ENCODE assay signal across 6 cellular contexts in the genomic region with DNA sequence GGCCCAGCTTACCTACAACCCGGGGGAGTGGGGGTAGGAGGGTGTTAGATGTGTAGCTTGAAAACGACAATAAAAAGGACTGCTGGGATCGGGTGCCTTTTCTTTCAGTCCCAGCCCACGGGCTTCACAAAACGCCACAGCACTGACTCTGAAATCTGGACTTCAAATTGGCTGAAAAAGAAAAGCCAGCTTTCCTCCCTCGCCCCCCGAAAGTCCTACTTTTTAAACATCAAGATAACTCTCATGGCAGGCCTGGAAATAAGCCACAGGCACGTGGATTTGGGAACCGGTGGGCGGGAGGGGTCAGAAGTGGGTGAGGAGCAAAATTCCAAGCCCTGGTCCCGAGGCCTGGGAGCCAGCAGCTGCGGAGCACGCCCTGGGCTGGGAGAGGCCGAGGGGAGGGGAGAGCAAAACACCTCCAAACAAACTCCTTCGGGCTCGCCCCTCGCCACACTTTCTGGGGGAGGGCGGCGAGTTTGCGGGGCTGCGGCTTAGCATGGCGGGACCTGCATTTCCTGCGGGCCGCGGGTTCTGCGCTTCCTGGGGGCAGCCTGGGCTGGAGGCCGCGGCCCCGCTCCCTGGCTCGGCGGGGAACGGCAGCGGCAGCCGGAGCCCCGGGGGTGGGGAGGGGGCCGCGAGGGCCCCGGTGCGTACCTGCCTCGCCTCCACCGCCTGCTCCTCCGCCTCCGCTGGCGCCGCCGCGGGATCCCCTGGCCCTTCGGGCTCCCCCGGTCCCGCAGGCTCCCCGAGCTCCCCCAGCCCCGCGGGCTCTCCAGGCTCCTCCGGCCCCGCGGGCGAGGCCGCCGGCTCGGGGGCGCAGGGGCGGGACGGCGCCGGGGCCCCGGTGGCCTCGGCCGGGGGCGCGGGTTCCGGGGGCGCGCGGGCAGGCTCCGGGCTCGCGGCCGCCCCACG. TPM values are rescaled to one million over a fixed set of nuclear protein-coding genes. Genes with fewer than 3 reads are reported as not detected.
DNase-seq lines count a peak whose midpoint lies in the region; ATAC-seq and TF ChIP-seq lines count a peak whose summit lies in the region.
"Not testable (repeated sequence)": the region's sequence is repeated elsewhere in the genome, so short reads cannot be mapped to it uniquely, and the experiment has no call there.

No MANE protein-coding gene starts in this region.

- not testable (repeated sequence) for H3K27ac Mint-ChIP-seq in activated B cell treated with CpG ODN at 0.5 μM for 24 hours

- H3K36me3 Mint-ChIP-seq in activated B cell treated with CpG ODN at 0.5 μM for 24 hours (ENCODE audit: low read depth) = peaks cover 19% of the 10 kb centered on the region

- not testable (repeated sequence) for H3K27me3 Mint-ChIP-seq in activated B cell treated with CpG ODN at 0.5 μM for 24 hours

- not testable (repeated sequence) for H3K9me3 Mint-ChIP-seq in activated B cell treated with CpG ODN at 0.5 μM for 24 hours

- H3K4me3 Mint-ChIP-seq in activated B cell treated with CpG ODN at 0.5 μM for 24 hours = peak overlapping the region; percentile 57

- TF ChIP-seq CTCF in AG04450 (IDR thresholded peaks at IDR 0.05; ENCODE audit: low read depth, low read length); activated B cell treated with CpG ODN at 0.5 μM for 24 hours (IDR thresholded peaks at IDR 0.05): not testable (repeated sequence)

- peak; percentile 20 for ATAC-seq in HG03342 (IDR thresholded peaks at IDR 0.05; ENCODE audit: unreplicated experiment)
- ATAC-seq in activated B cell treated with CpG ODN at 0.5 μM for 24 hours (ENCODE audit: low read depth) = peak; percentile 18

- POLR2A ChIA-PET in AG04450 (lab: Yijun Ruan, JAX) = interaction anchor here (0.6 to 1.9 kb wide), 9 partner anchors 9 to 153 kb away, joined by 3 to 9 read pairs (median 4); no protein-coding TSS in a partner anchor
- POLR2A ChIA-PET in activated B cell treated with CpG ODN at 0.5 μM for 24 hours (lab: Charles Lee) = interaction anchor here (0.6 to 1.0 kb wide), 3 partner anchors 16 to 17 kb away, joined by 3 to 4 read pairs (median 3); no protein-coding TSS in a partner anchor

- not testable (repeated sequence) for DNase-seq in AG04450 (ENCODE audit: low read depth, low spot score)
- DNase-seq in activated B cell treated with CpG ODN at 0.5 μM for 24 hours = peak; percentile 29
- DNase-seq in dermis blood vessel endothelial cell = peak; percentile 39
- DNase-seq in islet precursor cell = peak; percentile 75
- peak; percentile 85 for DNase-seq in posterior vena cava (ENCODE audit: low spot score)

- H3K27ac ChIP-seq in AG04450 (ENCODE audit: low read depth, low read length) = peak overlapping the region; percentile 96

- H3K9me3 ChIP-seq in AG04450 (ENCODE audit: control insufficient read depth, insufficient read depth, low read length) = not testable (repeated sequence)

- not testable (repeated sequence) for H3K27me3 ChIP-seq in AG04450 (ENCODE audit: control insufficient read depth, insufficient read depth, low read length)

- peak overlapping the region; percentile 88 for H3K4me3 ChIP-seq in AG04450 (ENCODE audit: low read depth, low read length)

- peaks cover 14% of the 10 kb centered on the region for H3K4me1 Mint-ChIP-seq in activated B cell treated with CpG ODN at 0.5 μM for 24 hours

- intact Hi-C loops in activated B cell treated with CpG ODN at 0.5 μM for 24 hours (cut with micrococcal nuclease); posterior vena cava (cut with DNase I): not testable (repeated sequence)

- CTCF ChIA-PET in AG04450 (lab: Charles Lee) = interaction anchor here (0.8 to 2.6 kb wide), 6 partner anchors 28 to 187 kb away, joined by 3 to 7 read pairs (median 4); no protein-coding TSS in a partner anchor
- CTCF ChIA-PET in activated B cell treated with CpG ODN at 0.5 μM for 24 hours (lab: Charles Lee) = interaction anchor here (0.8 kb wide), 1 partner anchor 28 kb away, joined by 3 read pairs; no protein-coding TSS in a partner anchor

RNA-seq across cellular contexts. Expression of gene MXRA7, which starts 0.6 kb away (rescaled TPM):
- polyA plus RNA-seq in AG04450 (2011; rRNA removed) = 222 and 265 TPM in 2 replicates
- polyA minus RNA-seq in AG04450 (2011; rRNA and poly(A)+ RNA removed) = 92.0 and 94.3 TPM in 2 replicates
- total RNA-seq in activated B cell treated with CpG ODN at 0.5 μM for 24 hours (13.5 and 13.8 TPM in 2 replicates), dermis blood vessel endothelial cell (131 and 250 TPM in 2 replicates), posterior vena cava (100 to 1,000 TPM; 343 to 428 TPM)

RNA-seq across cellular contexts. Expression of gene JMJD6, which starts 16.2 kb away (rescaled TPM):
- polyA plus RNA-seq in AG04450 (2011; rRNA removed) = 12.4 and 17.3 TPM in 2 replicates
- 12.2 and 16.6 TPM in 2 replicates for polyA minus RNA-seq in AG04450 (2011; rRNA and poly(A)+ RNA removed)
- total RNA-seq in activated B cell treated with CpG ODN at 0.5 μM for 24 hours (32.7 and 33.1 TPM in 2 replicates), dermis blood vessel endothelial cell (20.8 and 23.1 TPM in 2 replicates), posterior vena cava (10 to 100 TPM; 32.1 to 43.0 TPM)

RNA-seq across cellular contexts. Expression of gene METTL23, which starts 16.4 kb away (rescaled TPM):
- 46.8 and 54.4 TPM in 2 replicates for polyA plus RNA-seq in AG04450 (2011; rRNA removed)
- 11.6 and 15.5 TPM in 2 replicates for polyA minus RNA-seq in AG04450 (2011; rRNA and poly(A)+ RNA removed)
- total RNA-seq in activated B cell treated with CpG ODN at 0.5 μM for 24 hours (52.3 and 56.0 TPM in 2 replicates), dermis blood vessel endothelial cell (23.1 and 31.3 TPM in 2 replicates), posterior vena cava (10 to 100 TPM; 23.3 to 25.6 TPM)

RNA-seq across cellular contexts. Expression of gene SRSF2, which starts 26.9 kb away (rescaled TPM):
- polyA plus RNA-seq in AG04450 (2011; rRNA removed) = 170 and 184 TPM in 2 replicates
- 71.4 and 81.2 TPM in 2 replicates for polyA minus RNA-seq in AG04450 (2011; rRNA and poly(A)+ RNA removed)
- 335 and 367 TPM in 2 replicates for total RNA-seq in activated B cell treated with CpG ODN at 0.5 μM for 24 hours
- 146 and 355 TPM in 2 replicates for total RNA-seq in dermis blood vessel endothelial cell
- total RNA-seq in posterior vena cava = 100 to 1,000 TPM; 120 to 133 TPM

RNA-seq across cellular contexts. Expression of gene MFSD11, which starts 27.7 kb away (rescaled TPM):
- polyA plus RNA-seq in AG04450 (2011; rRNA removed) = 20.3 and 21.1 TPM in 2 replicates
- 20.2 and 21.9 TPM in 2 replicates for polyA minus RNA-seq in AG04450 (2011; rRNA and poly(A)+ RNA removed)
- 17.9 and 20.8 TPM in 2 replicates for total RNA-seq in activated B cell treated with CpG ODN at 0.5 μM for 24 hours
- total RNA-seq in dermis blood vessel endothelial cell = 29.5 and 37.8 TPM in 2 replicates
- 10 to 100 TPM; 20.7 to 24.0 TPM for total RNA-seq in posterior vena cava
